In genomic region chr4:7411491-7411890, GRCh38 we compare ENCODE assay signal across 18 cellular contexts. TPM values are rescaled to one million over a fixed set of nuclear protein-coding genes. Genes with fewer than 3 reads are reported as not detected.
A peak's percentile ranks its signal among the peaks of the same experiment; 100 is the strongest.
DNase-seq lines count a peak whose midpoint lies in the region; TF ChIP-seq lines count a peak whose summit lies in the region.
"Had no signal": no experiment of that assay in that cellular context is flagged by ENCODE, and none has a peak within 500 bp of the region (broad histone marks: within the 10 kb centered on the region; RNA-seq: fewer than 3 reads in every experiment).

No MANE protein-coding gene starts in this region.

- peak overlapping the region; percentile 39 for H4K8ac ChIP-seq in mesenchymal stem cell (ENCODE audit: low read length)

- no peak for TF ChIP-seq CTCF in chondrocyte (IDR thresholded peaks at IDR 0.05)
- no peak for TF ChIP-seq CTCF in stomach (IDR thresholded peaks at IDR 0.05)

- no CpG with 5 or more reads among the region's 1 CpG for WGBS in mesenchymal stem cell
- WGBS in stomach, 5 donors = 62 to 82% (median 79%) methylated on average over 1 of the region's 1 CpG

- no peak overlapping the region for H2BK120ac ChIP-seq in mesenchymal stem cell (ENCODE audit: low read depth, low read length)

- no peaks in the 10 kb centered on the region; the same call in 1 of the 2 replicates for H4K20me1 ChIP-seq in BLaER1

- no peaks in the 10 kb centered on the region for H3K27me3 ChIP-seq in BLaER1
- H3K27me3 ChIP-seq in mesenchymal stem cell (ENCODE audit: control insufficient read depth in 1 of 2, insufficient read depth in 1 of 2, low read length in 2 of 2) = peaks cover 15 to 31% of the 10 kb centered on the region in 2 experiments
- H3K27me3 ChIP-seq in stomach = peaks cover 0 to 23% (median 0%) of the 10 kb centered on the region in 3 donors

- H3K18ac ChIP-seq in mesenchymal stem cell (ENCODE audit: low read depth in 1 of 2, low read length in 2 of 2) = no peak overlapping the region

- no peak overlapping the region for H3K23ac ChIP-seq in mesenchymal stem cell (ENCODE audit: low read length in 2 of 2)

- H3K4me1 ChIP-seq in BLaER1 = peaks cover 32% of the 10 kb centered on the region
- H3K4me1 ChIP-seq in mesenchymal stem cell (ENCODE audit: control insufficient read depth, insufficient read depth, low read depth, low read length) = peaks cover 8% of the 10 kb centered on the region
- H3K4me1 ChIP-seq in stomach = peaks cover 0 to 15% (median 5%) of the 10 kb centered on the region in 4 donors
- H3K4me1 ChIP-seq: HAP-1 had no signal

- no peak overlapping the region for H4K91ac ChIP-seq in mesenchymal stem cell (ENCODE audit: low read length)

- no peak overlapping the region for H3K27ac Mint-ChIP-seq in chondrocyte (ENCODE audit: unreplicated experiment)
- H3K27ac Mint-ChIP-seq: IgD-negative memory B cell had no signal

- DNase-seq in chondrocyte (ENCODE audit: low spot score) (peak; percentile 6), mesenchymal stem cell (no peak), stomach (peak; percentile 7), activated T-cell treated with anti-CD3 and anti-CD28 coated beads for 4 hours (no peak), hypothalamus (lab: John Stamatoyannopoulos, UW) (no peak), GM19238 (ENCODE audit: insufficient read length, low spot score) (no peak)
- DNase-seq: ACHN; CD4-positive, alpha-beta memory T cell; DMS153; DMS79 treated with DMSO at 0.1 percent for 48 hours; EL had no signal

- H3K27ac ChIP-seq in BLaER1 (no peak overlapping the region), mesenchymal stem cell (ENCODE audit: low read length, poor library complexity, severe bottlenecking) (no peak overlapping the region), stomach (no peak overlapping the region)
- H3K27ac ChIP-seq: C4-2B had no signal

- H3K4ac ChIP-seq in mesenchymal stem cell (ENCODE audit: low read depth in 1 of 2, low read length in 2 of 2) = no peak overlapping the region

- no peak overlapping the region for H2BK15ac ChIP-seq in mesenchymal stem cell (ENCODE audit: low read depth, poor library complexity, severe bottlenecking)

- H3K9me3 ChIP-seq in BLaER1 = peaks cover 29% of the 10 kb centered on the region
- peaks cover 46% of the 10 kb centered on the region for H3K9me3 ChIP-seq in mesenchymal stem cell (ENCODE audit: control insufficient read depth, low read length)
- peaks cover 0 to 31% (median 21%) of the 10 kb centered on the region in 4 donors for H3K9me3 ChIP-seq in stomach
- H3K9me3 ChIP-seq: HAP-1 had no signal

- peaks cover 14% of the 10 kb centered on the region for H3K36me3 Mint-ChIP-seq in chondrocyte (ENCODE audit: low read depth)
- H3K36me3 Mint-ChIP-seq: IgD-negative memory B cell had no signal

- no peak overlapping the region for H2BK12ac ChIP-seq in mesenchymal stem cell (ENCODE audit: low read length in 2 of 2)

- peaks cover 9% of the 10 kb centered on the region for H3K36me3 ChIP-seq in BLaER1
- no peaks in the 10 kb centered on the region for H3K36me3 ChIP-seq in mesenchymal stem cell (ENCODE audit: control insufficient read depth in 1 of 2, insufficient read depth in 2 of 2, low read depth in 1 of 2, low read length in 2 of 2)
- H3K36me3 ChIP-seq in stomach = no peaks in the 10 kb centered on the region
- H3K36me3 ChIP-seq: HAP-1 had no signal

- no peak overlapping the region for H2AFZ ChIP-seq in mesenchymal stem cell (ENCODE audit: low read depth, low read length)

- H3K4me2 ChIP-seq in BLaER1 = peak overlapping the region; percentile 56; the same call in 1 of the 2 replicates
- H3K4me2 ChIP-seq in mesenchymal stem cell (ENCODE audit: low read length, poor library complexity, severe bottlenecking) = no peak overlapping the region

- no peak overlapping the region for H2AK5ac ChIP-seq in mesenchymal stem cell (ENCODE audit: low read length, severe bottlenecking)

- peaks cover 2% of the 10 kb centered on the region for H3K79me1 ChIP-seq in mesenchymal stem cell (replicated peaks; ENCODE audit: low read length, poor library complexity, severe bottlenecking)

- peaks cover 37% of the 10 kb centered on the region for H3K27me3 Mint-ChIP-seq in chondrocyte (ENCODE audit: low read depth)

- no peak for TF ChIP-seq POLR2A in stomach (IDR thresholded peaks at IDR 0.05)

- no peak overlapping the region for H3K4me3 ChIP-seq in BLaER1
- no peak overlapping the region for H3K4me3 ChIP-seq in mesenchymal stem cell (ENCODE audit: insufficient read depth in 1 of 2, low read depth in 1 of 2, low read length in 2 of 2)
- H3K4me3 ChIP-seq in stomach = no peak overlapping the region
- H3K4me3 ChIP-seq: HAP-1 had no signal

- intact Hi-C loops in stomach (cut with DNase I; ENCODE audit: low total_unique reads) = no loop called here

- peaks cover 5% of the 10 kb centered on the region for H3K4me1 Mint-ChIP-seq in chondrocyte (ENCODE audit: low read depth)
- H3K4me1 Mint-ChIP-seq: CD4-positive, alpha-beta memory T cell; IgD-negative memory B cell had no signal

- no peak overlapping the region for H3K14ac ChIP-seq in mesenchymal stem cell (ENCODE audit: low read length in 2 of 2)

- peaks cover 26% of the 10 kb centered on the region for H3K9me3 Mint-ChIP-seq in chondrocyte (ENCODE audit: low read depth)

- H3K4me3 Mint-ChIP-seq in chondrocyte (ENCODE audit: unreplicated experiment) = no peak overlapping the region
- H3K4me3 Mint-ChIP-seq: CD4-positive, alpha-beta memory T cell had no signal

- no peak overlapping the region for H2BK5ac ChIP-seq in mesenchymal stem cell (ENCODE audit: low read depth, low read length, poor library complexity, severe bottlenecking)

- no peak for TF ChIP-seq EP300 in stomach (IDR thresholded peaks at IDR 0.05)

- 0 out of 2 replicates have a peak overlapping the region, but pooled peaks have one; percentile 38 for H3K9ac ChIP-seq in BLaER1
- H3K9ac ChIP-seq in mesenchymal stem cell (ENCODE audit: low read length) = no peak overlapping the region

RNA-seq across cellular contexts. Expression of gene PSAPL1, which starts 23.2 kb away (rescaled TPM):
- not detected in 3 replicates for total RNA-seq in chondrocyte
- polyA plus RNA-seq in mesenchymal stem cell (2013, experiment 1 of 2) = not detected
- not detected for polyA plus RNA-seq in mesenchymal stem cell (2013, experiment 2 of 2)
- 10 to 100 TPM in 2 of 5 donors, under 1 TPM in 1, not detected in 2; 0.45 to 37.5 (median 14.8) TPM for total RNA-seq in stomach
- polyA plus RNA-seq in stomach = 1 to 10 TPM in 2 of 3 donors, under 1 TPM in 1; 0.03 to 7.0 (median 4.3) TPM
- total RNA-seq: A172; CD4-positive, alpha-beta memory T cell; H1; HT1080 had no signal
- polyA plus RNA-seq: CD4-positive, alpha-beta memory T cell; IgD-negative memory B cell had no signal

Comparison
In these comparisons a context has a peak if more than half of its experiments do, and no peak if none do; other contexts are left out.
1. DNase-seq: peak in chondrocyte (single experiment) and stomach (single experiment); none in mesenchymal stem cell (single experiment), activated T-cell treated with anti-CD3 and anti-CD28 coated beads for 4 hours (single experiment), hypothalamus (0 of 51) and GM19238 (single experiment).